ENCODE assay signal across 12 cellular contexts in the genomic region with DNA sequence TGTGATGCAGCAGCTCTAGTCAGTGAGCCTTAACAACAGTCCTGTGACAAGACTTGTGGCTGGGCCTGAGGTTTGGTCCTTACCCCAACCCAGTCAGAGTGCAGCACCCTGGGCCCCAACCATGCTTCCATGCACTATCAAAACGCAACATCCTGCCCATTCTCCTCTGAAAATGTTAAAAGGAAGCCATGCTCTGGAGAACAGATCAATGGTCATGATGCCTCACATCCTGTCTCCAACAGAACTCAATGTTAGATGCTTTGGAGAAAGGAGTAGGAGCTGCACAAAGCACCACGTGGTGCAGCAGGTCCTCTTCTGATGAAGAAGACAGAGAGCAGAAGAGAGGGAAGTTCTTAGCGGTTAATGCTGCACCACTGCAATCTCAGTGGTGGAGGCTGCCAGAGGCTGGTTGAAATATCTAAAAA. TPM values are rescaled to one million over a fixed set of nuclear protein-coding genes. Genes with fewer than 3 reads are reported as not detected.
A peak's percentile ranks its signal among the peaks of the same experiment; 100 is the strongest.
DNase-seq lines count a peak whose midpoint lies in the region; ATAC-seq lines count a peak whose summit lies in the region.
"Had no signal": no experiment of that assay in that cellular context is flagged by ENCODE, and none has a peak within 500 bp of the region (broad histone marks: within the 10 kb centered on the region; RNA-seq: fewer than 3 reads in every experiment).

No MANE protein-coding gene starts in this region.

- no peak overlapping the region for H3K27ac Mint-ChIP-seq in activated naive CD4-positive, alpha-beta T cell treated with anti-CD3 and anti-CD28 coated beads for 36 hours
- H3K27ac Mint-ChIP-seq: activated B cell treated with CpG ODN at 0.5 μM for 24 hours had no signal

- no peaks in the 10 kb centered on the region for H3K27me3 Mint-ChIP-seq in activated naive CD4-positive, alpha-beta T cell treated with anti-CD3 and anti-CD28 coated beads for 36 hours (ENCODE audit: low read depth)
- H3K27me3 Mint-ChIP-seq in activated T-cell treated with anti-CD3 and anti-CD28 coated beads, Interleukin-2, amount 50 U/mL, for 4 hours (ENCODE audit: low read depth): no peaks in the 10 kb centered on the region
- H3K27me3 Mint-ChIP-seq: activated B cell treated with CpG ODN at 0.5 μM for 24 hours had no signal

- H3K36me3 Mint-ChIP-seq in activated naive CD4-positive, alpha-beta T cell treated with anti-CD3 and anti-CD28 coated beads for 36 hours (ENCODE audit: low read depth): no peaks in the 10 kb centered on the region
- H3K36me3 Mint-ChIP-seq in activated T-cell treated with anti-CD3 and anti-CD28 coated beads, Interleukin-2, amount 50 U/mL, for 4 hours (ENCODE audit: insufficient read depth): peaks cover 3% of the 10 kb centered on the region

- CTCF ChIA-PET in activated naive CD4-positive, alpha-beta T cell treated with anti-CD3 and anti-CD28 coated beads for 36 hours (lab: Charles Lee): interaction anchor here (0.6 kb wide), 1 partner anchor 118 kb away, joined by 4 read pairs; no protein-coding TSS in a partner anchor

- peak; percentile 28 for ATAC-seq in HG03108 (IDR thresholded peaks at IDR 0.05; ENCODE audit: unreplicated experiment)
- ATAC-seq in activated T-cell treated with anti-CD3 and anti-CD28 coated beads, Interleukin-2, amount 50 U/mL, for 4 hours: peak; percentile 45 to 78
- peak; percentile 79 for ATAC-seq in stimulated activated naive CD8-positive, alpha-beta T cell treated with anti-CD3 and anti-CD28 coated beads, Interleukin-15, Interleukin-2, amounts not matched to agents 100 U/mL and 50 U/mL, for 24 hours
- ATAC-seq in GM19467 (IDR thresholded peaks at IDR 0.05; ENCODE audit: unreplicated experiment): no peak
- ATAC-seq: left colon had no signal

- peaks cover 36% of the 10 kb centered on the region for H3K4me1 Mint-ChIP-seq in activated naive CD4-positive, alpha-beta T cell treated with anti-CD3 and anti-CD28 coated beads for 36 hours (ENCODE audit: low read depth)
- peaks cover 45% of the 10 kb centered on the region for H3K4me1 Mint-ChIP-seq in activated T-cell treated with anti-CD3 and anti-CD28 coated beads, Interleukin-2, amount 50 U/mL, for 4 hours (ENCODE audit: low read depth)

- no peaks in the 10 kb centered on the region for H3K9me3 Mint-ChIP-seq in activated naive CD4-positive, alpha-beta T cell treated with anti-CD3 and anti-CD28 coated beads for 36 hours
- no peaks in the 10 kb centered on the region for H3K9me3 Mint-ChIP-seq in activated T-cell treated with anti-CD3 and anti-CD28 coated beads, Interleukin-2, amount 50 U/mL, for 4 hours
- H3K9me3 Mint-ChIP-seq: activated B cell treated with CpG ODN at 0.5 μM for 24 hours, brain had no signal

- no peak overlapping the region for H3K4me3 Mint-ChIP-seq in activated naive CD4-positive, alpha-beta T cell treated with anti-CD3 and anti-CD28 coated beads for 36 hours
- no peak overlapping the region for H3K4me3 Mint-ChIP-seq in activated T-cell treated with anti-CD3 and anti-CD28 coated beads, Interleukin-2, amount 50 U/mL, for 4 hours
- H3K4me3 Mint-ChIP-seq: activated B cell treated with CpG ODN at 0.5 μM for 24 hours, brain had no signal

- DNase-seq in activated naive CD4-positive, alpha-beta T cell treated with anti-CD3 and anti-CD28 coated beads for 36 hours: peak; percentile 30
- DNase-seq in activated naive CD4-positive, alpha-beta T cell treated with Interleukin-2 at 50 U/mL for 16 hours: no peak
- DNase-seq in activated T-cell treated with anti-CD3 and anti-CD28 coated beads, Interleukin-2, amount 50 U/mL, for 4 hours: no peak
- peak; percentile 45 for DNase-seq in stimulated activated naive CD8-positive, alpha-beta T cell treated with anti-CD3 and anti-CD28 coated beads, Interleukin-15, Interleukin-2, amounts not matched to agents 100 U/mL and 50 U/mL, for 24 hours
- no peak for DNase-seq in amniotic stem cell (lab: John Stamatoyannopoulos, UW)
- DNase-seq in cerebellar nuclear complex (lab: John Stamatoyannopoulos, UW): no peak
- DNase-seq: activated B cell treated with CpG ODN at 0.5 μM for 24 hours, left colon, NCI-H1105 had no signal

- intact Hi-C loops in activated naive CD4-positive, alpha-beta T cell treated with anti-CD3 and anti-CD28 coated beads for 36 hours (cut with micrococcal nuclease): no loop called here

RNA-seq across cellular contexts. Expression of a gene that starts 41.9 kb away (rescaled TPM):
- total RNA-seq in activated naive CD4-positive, alpha-beta T cell treated with anti-CD3 and anti-CD28 coated beads for 36 hours: 1 to 10 TPM; 2.5 to 2.9 TPM
- 1 to 10 TPM; 1.6 to 2.9 (median 2.4) TPM for total RNA-seq in activated T-cell treated with anti-CD3 and anti-CD28 coated beads, Interleukin-2, amount 50 U/mL, for 4 hours

Comparison
In these comparisons a context has a peak if more than half of its experiments do, and no peak if none do; other contexts are left out.
1. DNase-seq: peak in activated naive CD4-positive, alpha-beta T cell treated with anti-CD3 and anti-CD28 coated beads for 36 hours (single experiment) and stimulated activated naive CD8-positive, alpha-beta T cell treated with anti-CD3 and anti-CD28 coated beads, Interleukin-15, Interleukin-2, amounts not matched to agents 100 U/mL and 50 U/mL, for 24 hours (single experiment); none in activated naive CD4-positive, alpha-beta T cell treated with Interleukin-2 at 50 U/mL for 16 hours (single experiment), activated T-cell treated with anti-CD3 and anti-CD28 coated beads, Interleukin-2, amount 50 U/mL, for 4 hours (single experiment), amniotic stem cell (single experiment) and cerebellar nuclear complex (0 of 2).